10 cellular contexts compared by ENCODE assay signal in genomic region chr17:51257150-51258081, GRCh38. TPM values are rescaled to one million over a fixed set of nuclear protein-coding genes. Genes with fewer than 3 reads are reported as not detected.
A peak's percentile ranks its signal among the peaks of the same experiment; 100 is the strongest.
DNase-seq lines count a peak whose midpoint lies in the region; ATAC-seq, FAIRE-seq and TF ChIP-seq lines count a peak whose summit lies in the region.
"Had no signal": no experiment of that assay in that cellular context is flagged by ENCODE, and none has a peak within 500 bp of the region (broad histone marks: within the 10 kb centered on the region; RNA-seq: fewer than 3 reads in every experiment).

No MANE protein-coding gene starts in this region.

- H3K9me3 ChIP-seq in cardiac muscle cell (ENCODE audit: low read depth) (no peaks in the 10 kb centered on the region), SU-DHL-6 (ENCODE audit: insufficient read depth, low read length) (no peaks in the 10 kb centered on the region), suprapubic skin (no peaks in the 10 kb centered on the region), small intestine (ENCODE audit: control insufficient read depth, low read depth) (no peaks in the 10 kb centered on the region)

- TF ChIP-seq EP300 in suprapubic skin (IDR thresholded peaks at IDR 0.05), result no peak

- peaks cover 94% of the 10 kb centered on the region for H3K79me2 ChIP-seq in SU-DHL-6 (ENCODE audit: insufficient read depth, low read length)

- no peak for ATAC-seq in HG03565 (IDR thresholded peaks at IDR 0.05; ENCODE audit: unreplicated experiment)

- intact Hi-C loops in cardiac septum (cut with DNase I), result loop anchor here (10.0 kb wide), 1 partner anchor 93 kb away; the partner anchor contains the start of gene NME2

- peak in 1 of 2 donors; percentile 4 for DNase-seq in cardiac muscle cell (ENCODE audit: low read depth in 1 of 2, low spot score in 1 of 2)
- no peak for DNase-seq in cardiac septum (ENCODE audit: low spot score)
- DNase-seq in fibroblast of the aortic adventitia (ENCODE audit: low read depth), result no peak
- DNase-seq in suprapubic skin (ENCODE audit: low spot score in 2 of 2), result no peak
- no peak for DNase-seq in HuH-7.5 (ENCODE audit: low spot score)
- no peak for DNase-seq in small intestine
- DNase-seq: NCI-H2081 treated with DMSO at 0.1 percent for 48 hours had no signal

- no peak for FAIRE-seq in small intestine (lab: Jason Lieb, UNC)
- FAIRE-seq: colon had no signal

- H3K4me3 ChIP-seq in cardiac muscle cell (peak overlapping the region; percentile 71), SU-DHL-6 (ENCODE audit: insufficient read depth, low read length, poor library complexity, severe bottlenecking) (peak overlapping the region; percentile 81), fibroblast of the aortic adventitia (ENCODE audit: low read depth, low read length) (peak overlapping the region; percentile 23), suprapubic skin (no peak overlapping the region), small intestine (ENCODE audit: low read depth in 1 of 2, low read length in 2 of 2) (no peak overlapping the region)

- H3F3A ChIP-seq in SU-DHL-6 (ENCODE audit: insufficient read depth), result peaks cover 8% of the 10 kb centered on the region; the same call in 1 of the 2 replicates

- no peaks in the 10 kb centered on the region; the same call in 1 of the 2 replicates for H4K20me1 ChIP-seq in SU-DHL-6 (ENCODE audit: low read depth, low read length)

- no peak for TF ChIP-seq CTCF in cardiac muscle cell (IDR thresholded peaks at IDR 0.05; ENCODE audit: low read depth, low read length)
- no peak for TF ChIP-seq CTCF in SU-DHL-6 (IDR thresholded peaks at IDR 0.05; ENCODE audit: insufficient read depth, low read length, poor library complexity, severe bottlenecking)
- TF ChIP-seq CTCF in fibroblast of the aortic adventitia (IDR thresholded peaks at IDR 0.05; ENCODE audit: insufficient read depth, low read length), result no peak
- TF ChIP-seq CTCF in suprapubic skin (IDR thresholded peaks at IDR 0.05), result no peak

- H3K9ac ChIP-seq in SU-DHL-6 (ENCODE audit: low read length), result peak overlapping the region; percentile 86

- 38% methylated on average over 3 of the region's 3 CpGs for WGBS in suprapubic skin
- 66 to 78% (median 71%) methylated on average over 3 of the region's 3 CpGs for WGBS in small intestine, 3 donors

- H3K9me2 ChIP-seq in SU-DHL-6 (replicated peaks; ENCODE audit: insufficient read depth, low read length), result no peaks in the 10 kb centered on the region

- H3K27ac ChIP-seq in cardiac muscle cell (peak overlapping the region; percentile 98), SU-DHL-6 (ENCODE audit: low read depth, low read length) (peak overlapping the region; percentile 51), suprapubic skin (peak overlapping the region; percentile 61), small intestine (ENCODE audit: low read depth in 1 of 2, low read length in 1 of 2) (no peak overlapping the region)

- H3K36me3 ChIP-seq in cardiac muscle cell, result peaks cover 6% of the 10 kb centered on the region
- H3K36me3 ChIP-seq in SU-DHL-6 (ENCODE audit: low read length), result peaks cover 11% of the 10 kb centered on the region; the same call in 1 of the 2 replicates
- H3K36me3 ChIP-seq in suprapubic skin, result peaks cover 8% of the 10 kb centered on the region
- no peaks in the 10 kb centered on the region for H3K36me3 ChIP-seq in small intestine (ENCODE audit: control insufficient read depth in 2 of 2, insufficient read depth in 2 of 2, low read length in 2 of 2)

- no peaks in the 10 kb centered on the region for H3K27me3 ChIP-seq in cardiac muscle cell
- H3K27me3 ChIP-seq in SU-DHL-6 (ENCODE audit: low read length), result no peaks in the 10 kb centered on the region
- no peaks in the 10 kb centered on the region for H3K27me3 ChIP-seq in suprapubic skin
- H3K27me3 ChIP-seq in small intestine (ENCODE audit: control insufficient read depth in 2 of 2, insufficient read depth in 2 of 2, low read length in 2 of 2), result no peaks in the 10 kb centered on the region

- H3K4me2 ChIP-seq in SU-DHL-6 (ENCODE audit: low read depth, low read length, poor library complexity, severe bottlenecking), result peak overlapping the region; percentile 73

- H2AFZ ChIP-seq in SU-DHL-6 (ENCODE audit: low read depth, low read length, severe bottlenecking), result no peak overlapping the region

- no peak for TF ChIP-seq POLR2A in suprapubic skin (IDR thresholded peaks at IDR 0.05)

- H3K4me1 ChIP-seq in cardiac muscle cell (ENCODE audit: low read depth), result peaks cover 30% of the 10 kb centered on the region
- H3K4me1 ChIP-seq in suprapubic skin, result peaks cover 53% of the 10 kb centered on the region
- H3K4me1 ChIP-seq in small intestine (ENCODE audit: control insufficient read depth in 2 of 2, insufficient read depth in 1 of 2, low read depth in 1 of 2, low read length in 1 of 2), result peaks cover 8% of the 10 kb centered on the region in 2 donors

RNA-seq across cellular contexts. Expression of gene MBTD1, which starts 2.4 kb away (rescaled TPM):
- total RNA-seq in cardiac muscle cell (16.8 and 25.7 TPM in 2 replicates), cardiac septum (6.6 TPM), fibroblast of the aortic adventitia (ENCODE audit: low replicate concordance) (13.1 and 15.7 TPM in 2 replicates), suprapubic skin (10 to 100 TPM; 15.3 to 91.7 (median 25.8) TPM)
- polyA plus RNA-seq in cardiac muscle cell (5.9 and 6.4 TPM in 2 replicates), small intestine (1 to 10 TPM; 5.7 to 7.4 (median 7.1) TPM)

RNA-seq across cellular contexts. Expression of gene UTP18, which starts 2.9 kb away (rescaled TPM):
- total RNA-seq in cardiac muscle cell, result 18.1 and 19.2 TPM in 2 replicates
- polyA plus RNA-seq in cardiac muscle cell, result 22.2 and 24.9 TPM in 2 replicates
- total RNA-seq in cardiac septum, result 7.9 TPM
- 41.8 and 80.5 TPM in 2 replicates for total RNA-seq in fibroblast of the aortic adventitia (ENCODE audit: low replicate concordance)
- 10 to 100 TPM; 26.5 to 49.6 (median 45.1) TPM for total RNA-seq in suprapubic skin
- 10 to 100 TPM; 11.4 to 32.3 (median 23.5) TPM for polyA plus RNA-seq in small intestine

Comparison
In these comparisons a context has a peak if more than half of its experiments do, and no peak if none do; other contexts are left out.
1. H3K27ac ChIP-seq: peak in cardiac muscle cell (single experiment), SU-DHL-6 (single experiment) and suprapubic skin (single experiment); none in small intestine (0 of 2).
2. H3K4me3 ChIP-seq: peak in cardiac muscle cell (single experiment), SU-DHL-6 (single experiment) and fibroblast of the aortic adventitia (single experiment); none in suprapubic skin (single experiment) and small intestine (0 of 2).